Comparison of ENCODE assay signal across 8 cellular contexts in genomic region chr4:82900335-82901128, GRCh38. TPM values are rescaled to one million over a fixed set of nuclear protein-coding genes. Genes with fewer than 3 reads are reported as not detected.
A peak's percentile ranks its signal among the peaks of the same experiment; 100 is the strongest.
DNase-seq lines count a peak whose midpoint lies in the region; ATAC-seq and TF ChIP-seq lines count a peak whose summit lies in the region.

Gene THAP9 (plus strand): TSS chr4:82900735. CDS start chr4:82900803, 68 bp downstream.

- DNase-seq in CD4-positive, CD25-positive, alpha-beta regulatory T cell: peak; percentile 98 to 100 (median 99)
- DNase-seq in NCI-H748 (lab: John Stamatoyannopoulos, UW; ENCODE audit: unreplicated experiment) (peak; percentile 98), dermis microvascular lymphatic vessel endothelial cell (ENCODE audit: low read depth in 2 of 2) (peak; percentile 99 to 100), left lung (peak; percentile 97 to 99)
- peak; percentile 92 to 97 for DNase-seq in activated CD4-positive, alpha-beta T cell treated with anti-CD3 and anti-CD28 coated beads, Interleukin-2, amount 50 U/mL, for 24 hours (ENCODE audit: low read depth in 1 of 2, low spot score in 1 of 2)
- DNase-seq in stimulated activated CD4-positive, alpha-beta T cell treated with anti-CD3 and anti-CD28 coated beads, Interleukin-2, amount 100 ng/mL, for 4 hours (ENCODE audit: low read depth): peak; percentile 98

- peak in 1 of 2 donors; percentile 29 for TF ChIP-seq CTCF in left lung (IDR thresholded peaks at IDR 0.05)

- H3K9me3 ChIP-seq in CD4-positive, CD25-positive, alpha-beta regulatory T cell (ENCODE audit: control insufficient read depth in 2 of 2, low read length in 2 of 2): no peaks in the 10 kb centered on the region
- no peaks in the 10 kb centered on the region for H3K9me3 ChIP-seq in left lung

- peak within 1 kb of the TSS; percentile 94 for H3K4me3 ChIP-seq in CD4-positive, CD25-positive, alpha-beta regulatory T cell (ENCODE audit: low read depth, low read length)
- peak within 1 kb of the TSS; percentile 58 to 65 for H3K4me3 ChIP-seq in left lung

- peaks cover 6% of the 10 kb centered on the region for H3K36me3 Mint-ChIP-seq in CD4-positive, CD25-positive, alpha-beta regulatory T cell

- intact Hi-C loops in left lung (cut with DNase I): no loop called here

- peaks cover 13 to 16% (median 14%) of the 10 kb centered on the region in 4 donors for H3K4me1 Mint-ChIP-seq in CD4-positive, CD25-positive, alpha-beta regulatory T cell

- H3K27ac ChIP-seq in CD4-positive, CD25-positive, alpha-beta regulatory T cell (ENCODE audit: insufficient read depth, low read length, poor library complexity, severe bottlenecking): peak within 1 kb of the TSS; percentile 99
- H3K27ac ChIP-seq in left lung: peak within 1 kb of the TSS; percentile 99 to 100

- H3K27ac Mint-ChIP-seq in CD4-positive, CD25-positive, alpha-beta regulatory T cell: no peak within 1 kb of the TSS

- H3K4me3 Mint-ChIP-seq in CD4-positive, CD25-positive, alpha-beta regulatory T cell: no peak within 1 kb of the TSS

- peaks cover 7% of the 10 kb centered on the region for H3K36me3 ChIP-seq in CD4-positive, CD25-positive, alpha-beta regulatory T cell (ENCODE audit: control insufficient read depth, insufficient read depth, low read length)
- H3K36me3 ChIP-seq in left lung: peaks cover 0 to 15% of the 10 kb centered on the region in 2 donors

- H3K27me3 Mint-ChIP-seq in CD4-positive, CD25-positive, alpha-beta regulatory T cell: peaks cover 18% of the 10 kb centered on the region

- peak; percentile 92 to 93 for ATAC-seq in CD4-positive, CD25-positive, alpha-beta regulatory T cell (ENCODE audit: low read depth in 2 of 2)
- ATAC-seq in GM19397 (IDR thresholded peaks at IDR 0.05; ENCODE audit: unreplicated experiment) (peak; percentile 89), HG03558 (IDR thresholded peaks at IDR 0.05; ENCODE audit: extremely low read depth, unreplicated experiment) (peak; percentile 83), left lung (peak; percentile 96)

- peaks cover 45% of the 10 kb centered on the region for H3K4me1 ChIP-seq in CD4-positive, CD25-positive, alpha-beta regulatory T cell (ENCODE audit: control insufficient read depth, insufficient read depth, low read length, poor library complexity, severe bottlenecking)
- H3K4me1 ChIP-seq in left lung: peaks cover 3 to 44% of the 10 kb centered on the region in 2 donors

- H3K27me3 ChIP-seq in CD4-positive, CD25-positive, alpha-beta regulatory T cell (ENCODE audit: control insufficient read depth, insufficient read depth, low read length): peaks cover 2% of the 10 kb centered on the region
- no peaks in the 10 kb centered on the region for H3K27me3 ChIP-seq in left lung

- no peaks in the 10 kb centered on the region for H3K9me3 Mint-ChIP-seq in CD4-positive, CD25-positive, alpha-beta regulatory T cell

RNA-seq across cellular contexts. Expression of gene THAP9, which starts in this region (rescaled TPM):
- total RNA-seq in CD4-positive, CD25-positive, alpha-beta regulatory T cell: 2.3 TPM
- polyA plus RNA-seq in CD4-positive, CD25-positive, alpha-beta regulatory T cell: 1 to 10 TPM in 2 of 4 donors, under 1 TPM in 2; 0.37 to 2.0 (median 1.4) TPM
- total RNA-seq in dermis microvascular lymphatic vessel endothelial cell (5.0 and 5.4 TPM in 2 replicates), left lung (1 to 10 TPM; 2.1 to 3.5 TPM)

Comparison
In these comparisons a context has a peak if more than half of its experiments do, and no peak if none do; other contexts are left out.
1. Peak in every context shown above with its lines: DNase-seq, ATAC-seq, H3K4me3 ChIP-seq and H3K27ac ChIP-seq.